In genomic region chr4:6942238-6942800, GRCh38 we compare ENCODE assay signal across 8 cellular contexts. TPM values are rescaled to one million over a fixed set of nuclear protein-coding genes. Genes with fewer than 3 reads are reported as not detected.
DNase-seq lines count a peak whose midpoint lies in the region; ATAC-seq and TF ChIP-seq lines count a peak whose summit lies in the region.

No MANE protein-coding gene starts in this region.

- peak overlapping the region; percentile 76 for H3K27ac ChIP-seq in lower lobe of right lung

- TF ChIP-seq CTCF in lower lobe of right lung (IDR thresholded peaks at IDR 0.05), result no peak

- intact Hi-C loops in lower lobe of right lung (cut with DNase I), result no loop called here

- in situ Hi-C loops in ACHN (cut with HindIII; ENCODE audit: low pct_ligation_motif_present, low pct_unique_long_range_greater_than_20kb, low sequenced_read_pairs), result no loop called here

- H3K9me3 ChIP-seq in lower lobe of right lung, result no peaks in the 10 kb centered on the region

- peak; percentile 69 for ATAC-seq in GM19035 (IDR thresholded peaks at IDR 0.05; ENCODE audit: unreplicated experiment)
- ATAC-seq in HG03280 (IDR thresholded peaks at IDR 0.05; ENCODE audit: unreplicated experiment), result peak; percentile 56
- peak; percentile 78 to 80 for ATAC-seq in lower lobe of right lung

- peaks cover 63% of the 10 kb centered on the region for H3K4me1 ChIP-seq in lower lobe of right lung

- no peak overlapping the region for H3K4me3 ChIP-seq in lower lobe of right lung

- DNase-seq in ACHN (peak; percentile 91), SKM-1 treated with dmso at 0.1 percent for 144 hours (lab: John Stamatoyannopoulos, UW; ENCODE audit: unreplicated experiment) (peak; percentile 99), lower lobe of right lung (no peak), superior temporal gyrus (ENCODE audit: extremely low spot score) (peak; percentile 70), DMS153 (lab: John Stamatoyannopoulos, UW) (no peak)
- peak; percentile 60 for DNase-seq in central memory CD4-positive, alpha-beta T cell

- H3K36me3 ChIP-seq in lower lobe of right lung, result no peaks in the 10 kb centered on the region

- no peaks in the 10 kb centered on the region for H3K27me3 ChIP-seq in lower lobe of right lung (ENCODE audit: low read depth)

RNA-seq across cellular contexts. Expression of gene TBC1D14, which starts 32.7 kb away (rescaled TPM):
- 60.7 TPM for total RNA-seq in lower lobe of right lung

Comparison
In these comparisons a context has a peak if more than half of its experiments do, and no peak if none do; other contexts are left out.
1. DNase-seq: peak in ACHN (single experiment), SKM-1 treated with dmso at 0.1 percent for 144 hours (single experiment), central memory CD4-positive, alpha-beta T cell (single experiment) and superior temporal gyrus (single experiment); none in lower lobe of right lung (single experiment) and DMS153 (single experiment).
2. Peak in every context shown above with its lines, with median percentiles within 50 percentile points of each other: ATAC-seq.